1 cellular context compared by ENCODE assay signal in the genomic region with DNA sequence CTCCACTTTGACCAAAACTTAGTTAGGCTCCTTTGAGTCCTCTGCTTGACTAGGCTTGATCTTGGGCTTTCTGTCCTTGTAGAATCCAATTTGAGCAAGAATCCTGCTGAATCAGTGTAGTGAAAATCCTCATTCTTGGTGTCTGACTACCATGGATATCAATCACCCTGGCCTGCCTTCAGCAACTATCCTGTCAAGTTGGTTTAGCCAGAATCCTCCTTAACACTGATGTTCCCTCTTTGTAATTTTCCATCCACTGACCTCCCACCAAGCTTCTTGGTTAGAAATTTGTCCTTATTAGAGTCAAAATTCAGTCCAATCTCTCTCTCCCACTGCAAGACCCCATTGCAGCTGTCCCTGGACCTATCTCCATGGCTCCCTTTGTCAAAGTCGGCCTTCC.
TF ChIP-seq lines count a peak whose summit lies in the region.

No MANE protein-coding gene starts in this region.

TF ChIP-seq in SK-N-SH, 30 proteins besides CTCF, POLR2A, EP300 and RAD21:
- TF ChIP-seq RFX5 (IDR thresholded peaks at IDR 0.05; ENCODE audit: low read length) (no peak), TCF12 (IDR thresholded peaks at IDR 0.05) (no peak), GATA2 (CRISPR knock-in tag; IDR thresholded peaks at IDR 0.05) (no peak), USF2 (IDR thresholded peaks at IDR 0.05; ENCODE audit: borderline replicate concordance, low read depth, low read length) (no peak), POLR2AphosphoS5 (IDR thresholded peaks at IDR 0.05; ENCODE audit: low read depth, low read length) (no peak), TAF1 (IDR thresholded peaks at IDR 0.05; ENCODE audit: borderline replicate concordance, low read depth, low read length) (no peak), MXI1 (IDR thresholded peaks at IDR 0.05; ENCODE audit: low read depth, low read length) (no peak), FOXM1 (IDR thresholded peaks at IDR 0.05; ENCODE audit: low read depth) (no peak), FOXJ3 (CRISPR knock-in tag; IDR thresholded peaks at IDR 0.05) (no peak), NFIC (IDR thresholded peaks at IDR 0.05; ENCODE audit: borderline replicate concordance) (no peak), ELF1 (IDR thresholded peaks at IDR 0.05) (no peak), FOSL2 (IDR thresholded peaks at IDR 0.05; ENCODE audit: borderline replicate concordance, low read depth) (no peak), GABPA (IDR thresholded peaks at IDR 0.05; ENCODE audit: low read depth) (no peak)
- TF ChIP-seq, protein P1, sequence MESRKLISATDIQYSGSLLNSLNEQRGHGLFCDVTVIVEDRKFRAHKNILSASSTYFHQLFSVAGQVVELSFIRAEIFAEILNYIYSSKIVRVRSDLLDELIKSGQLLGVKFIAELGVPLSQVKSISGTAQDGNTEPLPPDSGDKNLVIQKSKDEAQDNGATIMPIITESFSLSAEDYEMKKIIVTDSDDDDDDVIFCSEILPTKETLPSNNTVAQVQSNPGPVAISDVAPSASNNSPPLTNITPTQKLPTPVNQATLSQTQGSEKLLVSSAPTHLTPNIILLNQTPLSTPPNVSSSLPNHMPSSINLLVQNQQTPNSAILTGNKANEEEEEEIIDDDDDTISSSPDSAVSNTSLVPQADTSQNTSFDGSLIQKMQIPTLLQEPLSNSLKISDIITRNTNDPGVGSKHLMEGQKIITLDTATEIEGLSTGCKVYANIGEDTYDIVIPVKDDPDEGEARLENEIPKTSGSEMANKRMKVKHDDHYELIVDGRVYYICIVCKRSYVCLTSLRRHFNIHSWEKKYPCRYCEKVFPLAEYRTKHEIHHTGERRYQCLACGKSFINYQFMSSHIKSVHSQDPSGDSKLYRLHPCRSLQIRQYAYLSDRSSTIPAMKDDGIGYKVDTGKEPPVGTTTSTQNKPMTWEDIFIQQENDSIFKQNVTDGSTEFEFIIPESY (IDR thresholded peaks at IDR 0.05; ENCODE audit: borderline replicate concordance, low read depth) = no peak
- TF ChIP-seq, protein P2, sequence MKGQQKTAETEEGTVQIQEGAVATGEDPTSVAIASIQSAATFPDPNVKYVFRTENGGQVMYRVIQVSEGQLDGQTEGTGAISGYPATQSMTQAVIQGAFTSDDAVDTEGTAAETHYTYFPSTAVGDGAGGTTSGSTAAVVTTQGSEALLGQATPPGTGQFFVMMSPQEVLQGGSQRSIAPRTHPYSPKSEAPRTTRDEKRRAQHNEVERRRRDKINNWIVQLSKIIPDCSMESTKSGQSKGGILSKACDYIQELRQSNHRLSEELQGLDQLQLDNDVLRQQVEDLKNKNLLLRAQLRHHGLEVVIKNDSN (IDR thresholded peaks at IDR 0.05; ENCODE audit: borderline replicate concordance, low read depth) = no peak
- TF ChIP-seq, protein P3, sequence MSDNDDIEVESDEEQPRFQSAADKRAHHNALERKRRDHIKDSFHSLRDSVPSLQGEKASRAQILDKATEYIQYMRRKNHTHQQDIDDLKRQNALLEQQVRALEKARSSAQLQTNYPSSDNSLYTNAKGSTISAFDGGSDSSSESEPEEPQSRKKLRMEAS (IDR thresholded peaks at IDR 0.05; ENCODE audit: low read depth) = no peak
TF ChIP-seq in SK-N-SH: peak in this region for 0.
